18 cellular contexts compared by ENCODE assay signal in genomic region chr2:178315488-178315948, GRCh38.
"Had no signal": no experiment of that assay in that cellular context is flagged by ENCODE, and none has a peak within 500 bp of the region (broad histone marks: within the 10 kb centered on the region; RNA-seq: fewer than 3 reads in every experiment).

No MANE protein-coding gene starts in this region.

- H3K4me3 ChIP-seq: dorsolateral prefrontal cortex, ovary, spleen, testis, upper lobe of left lung had no signal

- DNase-seq: activated CD4-positive, alpha-beta T cell treated with anti-CD3 and anti-CD28 coated beads, Interleukin-2, amount 10 ng/mL, durations not matched to agents 24 days and 14 days; activated CD4-positive, CD25-positive, alpha-beta regulatory T cell; activated CD8-positive, alpha-beta T cell treated with anti-CD3 and anti-CD28 coated beads for 36 hours; activated naive CD4-positive, alpha-beta T cell treated with Interleukin-2 at 50 U/mL for 16 hours; activated naive CD8-positive, alpha-beta T cell treated with anti-CD3 and anti-CD28 coated beads, Interleukin-2, amount 10 ng/mL, durations not matched to agents 7 days and 5 days; activated T-cell treated with anti-CD3 and anti-CD28 coated beads, Interleukin-2, amount 50 U/mL, for 1 hour; anterior cingulate cortex; central memory CD4-positive, alpha-beta T cell; dorsolateral prefrontal cortex; foreskin melanocyte; kidney; naive thymus-derived CD4-positive, alpha-beta T cell; ovary; spleen; stimulated activated CD4-positive, alpha-beta T cell treated with anti-CD3 and anti-CD28 coated beads, Interleukin-4, amount 100 ng/mL, for 4 hours; testis; upper lobe of left lung had no signal

- H3K9me3 ChIP-seq: ovary, spleen, testis, upper lobe of left lung had no signal

- H3K27ac ChIP-seq: dorsolateral prefrontal cortex, ovary, spleen, testis, upper lobe of left lung had no signal

- ATAC-seq: activated CD8-positive, alpha-beta T cell treated with anti-CD3 and anti-CD28 coated beads for 36 hours; naive thymus-derived CD4-positive, alpha-beta T cell; stimulated activated memory B cell treated with anti-CD40 and anti-IgM and Interleukin-4, amounts not matched to agents 10 μg/mL and 1 μg/mL and 100 μg/mL, for 72 hours had no signal

- H3K36me3 ChIP-seq: ovary, spleen, upper lobe of left lung had no signal

- H3K4me1 ChIP-seq: spleen, testis had no signal

- H3K27me3 ChIP-seq: dorsolateral prefrontal cortex, ovary, spleen, testis, upper lobe of left lung had no signal
